In the genomic region with DNA sequence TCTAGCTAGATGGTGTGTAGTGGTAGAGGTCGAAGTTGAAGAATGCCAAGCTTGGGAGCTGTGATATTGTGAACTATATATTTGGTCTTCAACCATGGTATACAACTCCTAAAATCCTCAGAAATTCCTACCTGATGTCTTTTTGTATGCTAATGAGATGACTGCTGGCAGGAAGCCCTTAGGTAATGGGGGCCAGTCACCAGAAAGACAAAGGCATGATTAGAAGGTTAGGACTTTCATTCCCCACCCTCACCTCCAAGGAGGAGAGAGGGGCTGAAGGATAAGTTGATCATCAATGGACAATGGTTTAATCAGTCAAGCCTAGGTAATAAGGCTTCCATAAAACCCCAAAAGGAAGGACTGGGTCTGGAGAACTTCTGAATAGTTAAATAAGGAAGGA, we compare ENCODE assay signal across 19 cellular contexts.
"Had no signal": no experiment of that assay in that cellular context is flagged by ENCODE, and none has a peak within 500 bp of the region (broad histone marks: within the 10 kb centered on the region; RNA-seq: fewer than 3 reads in every experiment).

No MANE protein-coding gene starts in this region.

- H3K4me1 ChIP-seq: esophagus muscularis mucosa, foreskin keratinocyte, gastroesophageal sphincter, parathyroid adenoma, stomach, tibial artery had no signal

- H3K9me3 ChIP-seq: esophagus muscularis mucosa, gastroesophageal sphincter, neutrophil, right lobe of liver, stomach, tibial artery, upper lobe of left lung had no signal

- H3K9ac ChIP-seq: parathyroid adenoma had no signal

- H3K27ac ChIP-seq: esophagus muscularis mucosa, foreskin keratinocyte, gastroesophageal sphincter, neutrophil, parathyroid adenoma, right lobe of liver, stomach, tibial artery, upper lobe of left lung had no signal

- H2AFZ ChIP-seq: parathyroid adenoma had no signal

- H3K27me3 ChIP-seq: dorsolateral prefrontal cortex, esophagus muscularis mucosa, foreskin keratinocyte, gastroesophageal sphincter, neutrophil, right lobe of liver, stomach, tibial artery, upper lobe of left lung had no signal

- H3K4me3 ChIP-seq: dorsolateral prefrontal cortex, esophagus muscularis mucosa, gastroesophageal sphincter, right lobe of liver, stomach, tibial artery, upper lobe of left lung had no signal

- H3K36me3 ChIP-seq: right lobe of liver had no signal

- H3K79me2 ChIP-seq: parathyroid adenoma had no signal

- DNase-seq: central memory CD4-positive, alpha-beta T cell; dorsolateral prefrontal cortex; effector CD4-positive, alpha-beta T cell; foreskin keratinocyte; glutamatergic neuron; kidney; mammary epithelial cell; natural killer cell; right lobe of liver; stimulated activated CD4-positive, alpha-beta T cell treated with anti-CD3 and anti-CD28 coated beads, Interleukin-2, amount 100 ng/mL, for 24 hours; stimulated activated CD4-positive, alpha-beta T cell treated with anti-CD3 and anti-CD28 coated beads, Interleukin-4, amount 100 ng/mL, for 24 hours; stimulated activated naive CD4-positive, alpha-beta T cell treated with Interleukin-2 at 50 U/mL for 16 hours; stomach; tibial artery; upper lobe of left lung had no signal
